ENCODE assay signal across 8 cellular contexts in genomic region chr4:38489924-38490639, GRCh38.
A peak's percentile ranks its signal among the peaks of the same experiment; 100 is the strongest.
DNase-seq lines count a peak whose midpoint lies in the region; ATAC-seq, FAIRE-seq and TF ChIP-seq lines count a peak whose summit lies in the region.

No MANE protein-coding gene starts in this region.

- peaks cover 11% of the 10 kb centered on the region for H3K4me1 Mint-ChIP-seq in activated CD4-positive, alpha-beta T cell treated with anti-CD3 and anti-CD28 coated beads, Interleukin-2, amount 10 ng/mL, durations not matched to agents 24 days and 14 days

- H3K4me1 ChIP-seq in K562 (replicated peaks in 1 of 2; ENCODE audit: control insufficient read depth in 2 of 2, insufficient read depth in 2 of 2, low read length in 2 of 2), result peaks cover 5 to 19% of the 10 kb centered on the region in 2 experiments; a peak in 4 of 5 replicates

- no peaks in the 10 kb centered on the region for H3K9me3 ChIP-seq in K562 (replicated peaks; ENCODE audit: control insufficient read depth, insufficient read depth, low read depth, low read length)

- 35% methylated on average over 7 of the region's 7 CpGs for WGBS in K562 (ENCODE audit: insufficient coverage, low coverage, missing lambda C conversion rate)

- H3K9me3 Mint-ChIP-seq in activated CD4-positive, alpha-beta T cell treated with anti-CD3 and anti-CD28 coated beads, Interleukin-2, amount 10 ng/mL, durations not matched to agents 24 days and 14 days, result no peaks in the 10 kb centered on the region

- H3K27me3 ChIP-seq in K562 (ENCODE audit: control insufficient read depth in 2 of 2, insufficient read depth in 2 of 2, low read length in 2 of 2), result no peaks in the 10 kb centered on the region

- H4K20me1 ChIP-seq in K562 (replicated peaks; ENCODE audit: control insufficient read depth, insufficient read depth, low read length), result no peaks in the 10 kb centered on the region

- no TSS peak for BruUV-seq in K562 (replicated peaks; lab: Mats Ljungman, UMichigan)

- no peaks in the 10 kb centered on the region for H3K9me1 ChIP-seq in K562 (ENCODE audit: control insufficient read depth, insufficient read depth, low read length)

- no peak overlapping the region for H3K4me3 Mint-ChIP-seq in activated CD4-positive, alpha-beta T cell treated with anti-CD3 and anti-CD28 coated beads, Interleukin-2, amount 10 ng/mL, durations not matched to agents 24 days and 14 days

- no peak for FAIRE-seq in K562 (lab: Jason Lieb, UNC)

- in situ Hi-C loops in K562 (cut with MboI), result no loop called here

- ATAC-seq in K562, result peak; percentile 72
- peak; percentile 89 for ATAC-seq in stimulated activated naive CD8-positive, alpha-beta T cell treated with anti-CD3 and anti-CD28 coated beads, Interleukin-15, Interleukin-2, amounts not matched to agents 100 U/mL and 50 U/mL, for 24 hours
- ATAC-seq in HG03095 (IDR thresholded peaks at IDR 0.05; ENCODE audit: unreplicated experiment), result no peak
- no peak for ATAC-seq in GM21381 (IDR thresholded peaks at IDR 0.05; ENCODE audit: unreplicated experiment)

- CTCF ChIA-PET in K562 (lab: Yijun Ruan, JAX; ENCODE audit: low intra/inter-chr PET ratio), result no interaction called here

- TF ChIP-seq EP300 in K562 (IDR thresholded peaks at IDR 0.05; ENCODE audit: low read length), result no peak

- H3K79me2 ChIP-seq in K562 (ENCODE audit: control insufficient read depth, insufficient read depth, low read length), result no peaks in the 10 kb centered on the region

- peaks cover 8% of the 10 kb centered on the region for H3K27me3 Mint-ChIP-seq in activated CD4-positive, alpha-beta T cell treated with anti-CD3 and anti-CD28 coated beads, Interleukin-2, amount 10 ng/mL, durations not matched to agents 24 days and 14 days

- peak overlapping the region; percentile 14; the same call in 1 of the 2 replicates for H3K4me2 ChIP-seq in K562 (ENCODE audit: insufficient read depth, low read length)

- no peak overlapping the region for H3K27ac Mint-ChIP-seq in activated CD4-positive, alpha-beta T cell treated with anti-CD3 and anti-CD28 coated beads, Interleukin-2, amount 10 ng/mL, durations not matched to agents 24 days and 14 days

- peak overlapping the region; percentile 84 for H2AFZ ChIP-seq in K562 (ENCODE audit: low read depth, low read length)

- no peak for TF ChIP-seq RAD21 in K562 (CRISPR knock-in tag; conservative IDR thresholded peaks at IDR 0.05 in 1 of 2, IDR thresholded peaks at IDR 0.05 in 1 of 2)

- H3K27ac ChIP-seq in K562 (ENCODE audit: extremely low read depth, low read depth, low read length), result no peak overlapping the region

- no peaks in the 10 kb centered on the region for H3K36me3 ChIP-seq in K562 (ENCODE audit: control insufficient read depth, insufficient read depth, low read length)

- no peak for TF ChIP-seq CTCF in K562 (IDR thresholded peaks at IDR 0.05 in 2 of 3, conservative IDR thresholded peaks at IDR 0.05 in 1 of 3; ENCODE audit: insufficient read depth in 2 of 3, low read depth in 1 of 3, low read length in 3 of 3)

- peak; percentile 57 for DNase-seq in activated CD4-positive, alpha-beta T cell treated with anti-CD3 and anti-CD28 coated beads, Interleukin-2, amount 10 ng/mL, durations not matched to agents 24 days and 14 days
- no peak for DNase-seq in activated CD4-positive, alpha-beta T cell treated with anti-CD3 and anti-CD28 coated beads for 48 hours
- DNase-seq in K562 (ENCODE audit: extremely low read depth in 1 of 4, low spot score in 3 of 4), result peak in 1 of 4 experiments; percentile 31
- peak; percentile 57 for DNase-seq in iris pigment epithelial cell (ENCODE audit: low read depth)
- peak; percentile 31 for DNase-seq in stimulated activated naive CD8-positive, alpha-beta T cell treated with anti-CD3 and anti-CD28 coated beads, Interleukin-15, Interleukin-2, amounts not matched to agents 100 U/mL and 50 U/mL, for 24 hours
- no peak for DNase-seq in NCI-H510A treated with DMSO at 0.1 percent for 48 hours (lab: John Stamatoyannopoulos, UW)

- no peaks in the 10 kb centered on the region for H3K36me3 Mint-ChIP-seq in activated CD4-positive, alpha-beta T cell treated with anti-CD3 and anti-CD28 coated beads, Interleukin-2, amount 10 ng/mL, durations not matched to agents 24 days and 14 days (ENCODE audit: low read depth)

- no peak overlapping the region; a peak in 1 of 4 replicates for H3K9ac ChIP-seq in K562 (ENCODE audit: insufficient read depth in 1 of 2, low read depth in 2 of 2, low read length in 2 of 2)

- H3K4me3 ChIP-seq in K562, result no peak overlapping the region

- TF ChIP-seq POLR2A in K562 (conservative IDR thresholded peaks at IDR 0.05), result no peak

- POLR2A ChIA-PET in K562 (lab: Yijun Ruan, JAX), result no interaction called here

- intact Hi-C loops in activated CD4-positive, alpha-beta T cell treated with anti-CD3 and anti-CD28 coated beads, Interleukin-2, amount 10 ng/mL, durations not matched to agents 24 days and 14 days (cut with micrococcal nuclease), result no loop called here
- intact Hi-C loops in K562 (cut with micrococcal nuclease), result no loop called here

TF ChIP-seq in K562, 482 proteins besides CTCF, POLR2A, EP300 and RAD21:
- TF ChIP-seq, protein P1, sequence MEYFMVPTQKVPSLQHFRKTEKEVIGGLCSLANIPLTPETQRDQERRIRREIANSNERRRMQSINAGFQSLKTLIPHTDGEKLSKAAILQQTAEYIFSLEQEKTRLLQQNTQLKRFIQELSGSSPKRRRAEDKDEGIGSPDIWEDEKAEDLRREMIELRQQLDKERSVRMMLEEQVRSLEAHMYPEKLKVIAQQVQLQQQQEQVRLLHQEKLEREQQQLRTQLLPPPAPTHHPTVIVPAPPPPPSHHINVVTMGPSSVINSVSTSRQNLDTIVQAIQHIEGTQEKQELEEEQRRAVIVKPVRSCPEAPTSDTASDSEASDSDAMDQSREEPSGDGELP (CRISPR knock-in tag; IDR thresholded peaks at IDR 0.05; ENCODE audit: borderline replicate concordance), result 0 out of 2 replicates have a peak, but pooled peaks have one; percentile 17
- TF ChIP-seq MEIS2 (IDR thresholded peaks at IDR 0.05; ENCODE audit: partially characterized antibody) (peak; percentile 67), ZNF280B (CRISPR knock-in tag; IDR thresholded peaks at IDR 0.05) (no peak), PBX2 (CRISPR knock-in tag; IDR thresholded peaks at IDR 0.05; ENCODE audit: low read depth) (no peak), PBX2 (tag; conservative IDR thresholded peaks at IDR 0.05; ENCODE audit: low read depth) (peak; percentile 70), SRSF1 (IDR thresholded peaks at IDR 0.05; ENCODE audit: low read depth, low read length) (no peak), PKNOX1 (IDR thresholded peaks at IDR 0.05) (peak; percentile 76)

Comparison
In these comparisons a context has a peak if more than half of its experiments do, and no peak if none do; other contexts are left out.
1. DNase-seq: peak in activated CD4-positive, alpha-beta T cell treated with anti-CD3 and anti-CD28 coated beads, Interleukin-2, amount 10 ng/mL, durations not matched to agents 24 days and 14 days (single experiment), iris pigment epithelial cell (single experiment) and stimulated activated naive CD8-positive, alpha-beta T cell treated with anti-CD3 and anti-CD28 coated beads, Interleukin-15, Interleukin-2, amounts not matched to agents 100 U/mL and 50 U/mL, for 24 hours (single experiment); none in activated CD4-positive, alpha-beta T cell treated with anti-CD3 and anti-CD28 coated beads for 48 hours (single experiment) and NCI-H510A treated with DMSO at 0.1 percent for 48 hours (single experiment).
2. ATAC-seq: peak in K562 (single experiment) and stimulated activated naive CD8-positive, alpha-beta T cell treated with anti-CD3 and anti-CD28 coated beads, Interleukin-15, Interleukin-2, amounts not matched to agents 100 U/mL and 50 U/mL, for 24 hours (single experiment); none in HG03095 (single experiment) and GM21381 (single experiment).